8 cellular contexts compared by ENCODE assay signal in genomic region chr3:122754867-122755835, GRCh38. TPM values are rescaled to one million over a fixed set of nuclear protein-coding genes. Genes with fewer than 3 reads are reported as not detected.
DNase-seq lines count a peak whose midpoint lies in the region; ATAC-seq and TF ChIP-seq lines count a peak whose summit lies in the region.

No MANE protein-coding gene starts in this region.

- no peaks in the 10 kb centered on the region for H3K9me3 ChIP-seq in tibial artery

- no peak overlapping the region for H3K4me3 ChIP-seq in tibial artery

- H3K27ac ChIP-seq in tibial artery, result no peak overlapping the region

- POLR2A ChIA-PET in WTC11 (lab: Charles Lee), result interaction anchor here (0.8 kb wide), 1 partner anchor 259 kb away, joined by 5 read pairs; no protein-coding TSS in a partner anchor

- DNase-seq in HFFc6, result peak; percentile 39
- no peak for DNase-seq in WTC11 (ENCODE audit: low spot score)
- peak; percentile 80 for DNase-seq in iPS DF 19.7 (ENCODE audit: low read depth, low spot score)
- no peak for DNase-seq in tibial artery
- no peak for DNase-seq in Ammon's horn (ENCODE audit: low spot score)
- DNase-seq in NK-92 treated with Interleukin-12 subunit alpha and Interleukin-12 subunit beta, amount 100 ng/mL, for 24 hours (lab: John Stamatoyannopoulos, UW), result no peak

- no peak overlapping the region for H3K4me3 Mint-ChIP-seq in HFFc6
- H3K4me3 Mint-ChIP-seq in WTC11, result no peak overlapping the region

- ATAC-seq in WTC11, result peak; percentile 100
- ATAC-seq in GM18873 (IDR thresholded peaks at IDR 0.05; ENCODE audit: low FRiP score, unreplicated experiment), result no peak

- intact Hi-C loops in tibial artery (cut with DNase I; ENCODE audit: low total_unique reads), result no loop called here

- peaks cover 4% of the 10 kb centered on the region; the same call in 1 of the 2 replicates for H3K36me3 Mint-ChIP-seq in HFFc6 (ENCODE audit: low read depth)
- peaks cover 9% of the 10 kb centered on the region for H3K36me3 Mint-ChIP-seq in WTC11

- CTCF ChIA-PET in WTC11 (lab: Charles Lee), result interaction anchor here (0.5 to 1.7 kb wide), 42 partner anchors 9 to 1208 kb away, joined by 3 to 15 read pairs (median 4); partner anchors contain the start of genes HSPBAP1, PDIA5 and SEMA5B

- no peak overlapping the region for H3K27ac Mint-ChIP-seq in HFFc6
- no peak overlapping the region for H3K27ac Mint-ChIP-seq in WTC11

- H3K4me1 Mint-ChIP-seq in HFFc6 (ENCODE audit: low read depth), result peaks cover 7% of the 10 kb centered on the region
- H3K4me1 Mint-ChIP-seq in WTC11, result peaks cover 2% of the 10 kb centered on the region; the same call in 1 of the 2 replicates

- TF ChIP-seq CTCF in GM12801 (IDR thresholded peaks at IDR 0.05; ENCODE audit: extremely low read depth, insufficient read length), result peak; percentile 74
- TF ChIP-seq CTCF in HFFc6 (IDR thresholded peaks at IDR 0.05), result peak; percentile 87
- peak; percentile 67 for TF ChIP-seq CTCF in WTC11 (IDR thresholded peaks at IDR 0.05)
- peak; percentile 36 to 53 for TF ChIP-seq CTCF in tibial artery (IDR thresholded peaks at IDR 0.05)

- H3K9me3 Mint-ChIP-seq in HFFc6 (no peaks in the 10 kb centered on the region), WTC11 (no peaks in the 10 kb centered on the region)

- H3K27me3 ChIP-seq in tibial artery, result no peaks in the 10 kb centered on the region

- H3K27me3 Mint-ChIP-seq in HFFc6 (ENCODE audit: insufficient read depth) (no peaks in the 10 kb centered on the region), WTC11 (ENCODE audit: low read depth) (no peaks in the 10 kb centered on the region)

- peaks cover 23 to 42% (median 28%) of the 10 kb centered on the region in 3 donors for H3K36me3 ChIP-seq in tibial artery

- no peaks in the 10 kb centered on the region for H3K4me1 ChIP-seq in tibial artery

TF ChIP-seq in WTC11, 78 proteins besides CTCF, POLR2A, EP300 and RAD21:
- no peak for TF ChIP-seq ARID4B (CRISPR knock-in tag; IDR thresholded peaks at IDR 0.05; ENCODE audit: borderline replicate concordance)

RNA-seq across cellular contexts. Expression of gene HSPBAP1, which starts 38.5 kb away (rescaled TPM):
- total RNA-seq in HFFc6 (2021; fragmentation: NEBNext Ultra II Directional; extraction: Animal tissue kit (Norgen Biotek cat#: 25700)), result 1 to 10 TPM; 1.5 to 3.2 (median 2.6) TPM
- total RNA-seq in WTC11 (2021), result 7.6 to 10.4 TPM (median 9.1 TPM) in 3 replicates

RNA-seq across cellular contexts. Expression of gene SLC49A4, which starts 39.7 kb away (rescaled TPM):
- 10 to 100 TPM; 10.2 to 10.8 (median 10.7) TPM for total RNA-seq in HFFc6 (2021; fragmentation: NEBNext Ultra II Directional; extraction: Animal tissue kit (Norgen Biotek cat#: 25700))
- 8.0 to 10.2 TPM (median 8.5 TPM) in 3 replicates for total RNA-seq in WTC11 (2021)

Comparison
In these comparisons a context has a peak if more than half of its experiments do, and no peak if none do; other contexts are left out.
1. DNase-seq: peak in HFFc6 (single experiment) and iPS DF 19.7 (single experiment); none in WTC11 (single experiment), tibial artery (0 of 2), Ammon's horn (single experiment) and NK-92 treated with Interleukin-12 subunit alpha and Interleukin-12 subunit beta, amount 100 ng/mL, for 24 hours (single experiment).
2. Peak in every context shown above with its lines, with median percentiles within 50 percentile points of each other: CTCF ChIP-seq.